Comparison of ENCODE assay signal across 8 cellular contexts in the genomic region with DNA sequence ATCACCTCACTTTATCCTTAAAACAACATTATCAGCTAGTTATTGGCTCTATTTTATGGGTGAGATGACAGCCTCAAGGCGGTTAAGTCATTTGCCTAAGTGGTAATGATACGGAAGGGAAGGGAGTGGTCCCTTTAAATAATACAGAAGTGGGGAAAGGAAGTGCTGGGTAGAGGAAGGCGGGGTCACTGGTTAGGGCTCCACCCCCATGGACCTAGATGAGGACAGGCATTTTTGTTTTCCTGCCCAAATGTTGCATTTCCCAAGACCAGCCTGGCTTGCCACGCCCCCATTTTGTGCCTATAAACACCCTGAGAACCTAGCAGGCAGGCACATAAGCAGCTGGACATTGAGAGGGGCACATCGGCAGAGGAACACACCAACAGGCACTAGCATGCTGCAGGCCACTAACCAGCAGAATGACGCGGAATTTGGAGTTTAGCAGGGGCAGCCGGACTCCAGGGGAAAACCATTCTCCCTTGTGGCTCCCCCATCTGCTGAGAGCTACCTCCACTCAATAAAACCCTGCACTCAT.
DNase-seq lines count a peak whose midpoint lies in the region; ATAC-seq and TF ChIP-seq lines count a peak whose summit lies in the region.

No MANE protein-coding gene starts in this region.

- H3K27ac ChIP-seq in GM23338 (ENCODE audit: low read depth) (no peak overlapping the region), hepatocyte (peak overlapping the region; percentile 74), subcutaneous abdominal adipose tissue (ENCODE audit: low read depth, low read length) (peak overlapping the region; percentile 78)

- no peaks in the 10 kb centered on the region for H4K20me1 ChIP-seq in GM23338 (replicated peaks; ENCODE audit: insufficient read depth)
- no peaks in the 10 kb centered on the region for H4K20me1 ChIP-seq in hepatocyte (ENCODE audit: insufficient read depth, poor library complexity, severe bottlenecking)

- peak overlapping the region; percentile 44; the same call in 1 of the 2 replicates for H3K4me2 ChIP-seq in GM23338
- H3K4me2 ChIP-seq in hepatocyte: no peak overlapping the region

- peak; percentile 89 for ATAC-seq in GM23338
- ATAC-seq in HG03571 (IDR thresholded peaks at IDR 0.05; ENCODE audit: unreplicated experiment): no peak
- no peak for ATAC-seq in HG02571 (IDR thresholded peaks at IDR 0.05; ENCODE audit: unreplicated experiment)
- ATAC-seq in HG03354 (IDR thresholded peaks at IDR 0.05; ENCODE audit: poor library complexity, severe bottlenecking, unreplicated experiment): no peak
- ATAC-seq in GM19395 (IDR thresholded peaks at IDR 0.05; ENCODE audit: unreplicated experiment): no peak

- H3K4me1 Mint-ChIP-seq in GM23338: peaks cover 13% of the 10 kb centered on the region

- H3K36me3 ChIP-seq in GM23338 (ENCODE audit: insufficient read depth): no peaks in the 10 kb centered on the region
- H3K36me3 ChIP-seq in hepatocyte (replicated peaks; ENCODE audit: insufficient read depth, low read depth): no peaks in the 10 kb centered on the region
- peaks cover 0 to 7% (median 0%) of the 10 kb centered on the region in 5 donors for H3K36me3 ChIP-seq in subcutaneous abdominal adipose tissue (ENCODE audit: control insufficient read depth in 5 of 5, insufficient read depth in 5 of 5, low read length in 5 of 5)

- H3K9ac ChIP-seq in subcutaneous abdominal adipose tissue (ENCODE audit: low read length in 5 of 5): peak overlapping the region in 1 of 5 donors; percentile 4

- H3K9me3 Mint-ChIP-seq in GM23338: no peaks in the 10 kb centered on the region

- peak overlapping the region; percentile 31; the same call in 2 of the 3 replicates for H3K4me3 Mint-ChIP-seq in GM23338

- TF ChIP-seq CTCF in GM23338 (conservative IDR thresholded peaks at IDR 0.05; ENCODE audit: low read depth in 2 of 2) (no peak), hepatocyte (IDR thresholded peaks at IDR 0.05; ENCODE audit: poor library complexity) (no peak)

- H3K9me2 ChIP-seq in GM23338 (ENCODE audit: insufficient read depth): no peaks in the 10 kb centered on the region
- H3K9me2 ChIP-seq in hepatocyte (replicated peaks; ENCODE audit: insufficient read depth): no peaks in the 10 kb centered on the region

- H3K27me3 ChIP-seq in GM23338 (ENCODE audit: insufficient read depth) (no peaks in the 10 kb centered on the region), hepatocyte (no peaks in the 10 kb centered on the region), subcutaneous abdominal adipose tissue (ENCODE audit: control insufficient read depth in 5 of 5, insufficient read depth in 4 of 5, low read length in 5 of 5) (no peaks in the 10 kb centered on the region)

- peak overlapping the region; percentile 82 for H3K27ac Mint-ChIP-seq in GM23338

- H3K36me3 Mint-ChIP-seq in GM23338 (ENCODE audit: low read depth): no peaks in the 10 kb centered on the region

- H3K9me3 ChIP-seq in hepatocyte (ENCODE audit: low read depth) (no peaks in the 10 kb centered on the region), subcutaneous abdominal adipose tissue (ENCODE audit: control insufficient read depth in 5 of 5, low read length in 5 of 5) (no peaks in the 10 kb centered on the region)

- no peaks in the 10 kb centered on the region for H3F3A ChIP-seq in GM23338 (replicated peaks; ENCODE audit: low read depth)

- H3K79me2 ChIP-seq in GM23338 (replicated peaks; ENCODE audit: insufficient read depth) (no peaks in the 10 kb centered on the region), hepatocyte (peaks cover 55% of the 10 kb centered on the region)

- H2AFZ ChIP-seq in GM23338: peak overlapping the region; percentile 74
- no peak overlapping the region for H2AFZ ChIP-seq in hepatocyte

- 92% methylated on average over 8 of the region's 8 CpGs for WGBS in hepatocyte (ENCODE audit: low lambda C conversion rate, missing lambda C conversion rate)

- H3K4me1 ChIP-seq in GM23338 (ENCODE audit: insufficient read depth): peaks cover 12% of the 10 kb centered on the region; the same call in 1 of the 2 replicates
- H3K4me1 ChIP-seq in hepatocyte (ENCODE audit: insufficient read depth): peaks cover 31% of the 10 kb centered on the region
- H3K4me1 ChIP-seq in subcutaneous abdominal adipose tissue (ENCODE audit: control insufficient read depth in 5 of 5, insufficient read depth in 5 of 5, low read length in 5 of 5): peaks cover 0 to 41% (median 30%) of the 10 kb centered on the region in 5 donors

- peaks cover 4% of the 10 kb centered on the region for H3K27me3 Mint-ChIP-seq in GM23338 (ENCODE audit: insufficient read depth, low read depth, poor library complexity)

- peak; percentile 55 for DNase-seq in GM23338 (ENCODE audit: low spot score)
- DNase-seq in SKM-1 treated with dmso at 0.1 percent for 144 hours (lab: John Stamatoyannopoulos, UW; ENCODE audit: unreplicated experiment): peak; percentile 66
- DNase-seq in hepatocyte (ENCODE audit: low spot score): no peak

- H3K4me3 ChIP-seq in GM23338: no peak overlapping the region
- H3K4me3 ChIP-seq in hepatocyte: no peak overlapping the region
- peak overlapping the region; percentile 38 to 69 (median 47) for H3K4me3 ChIP-seq in subcutaneous abdominal adipose tissue (ENCODE audit: low read depth in 1 of 5, low read length in 5 of 5)

TF ChIP-seq in GM23338, 12 proteins besides CTCF, POLR2A, EP300 and RAD21:
- TF ChIP-seq POLR2AphosphoS5 (IDR thresholded peaks at IDR 0.05; ENCODE audit: low read depth): peak; percentile 12; the same call in 1 of the 2 replicates
- TF ChIP-seq, protein P1, sequence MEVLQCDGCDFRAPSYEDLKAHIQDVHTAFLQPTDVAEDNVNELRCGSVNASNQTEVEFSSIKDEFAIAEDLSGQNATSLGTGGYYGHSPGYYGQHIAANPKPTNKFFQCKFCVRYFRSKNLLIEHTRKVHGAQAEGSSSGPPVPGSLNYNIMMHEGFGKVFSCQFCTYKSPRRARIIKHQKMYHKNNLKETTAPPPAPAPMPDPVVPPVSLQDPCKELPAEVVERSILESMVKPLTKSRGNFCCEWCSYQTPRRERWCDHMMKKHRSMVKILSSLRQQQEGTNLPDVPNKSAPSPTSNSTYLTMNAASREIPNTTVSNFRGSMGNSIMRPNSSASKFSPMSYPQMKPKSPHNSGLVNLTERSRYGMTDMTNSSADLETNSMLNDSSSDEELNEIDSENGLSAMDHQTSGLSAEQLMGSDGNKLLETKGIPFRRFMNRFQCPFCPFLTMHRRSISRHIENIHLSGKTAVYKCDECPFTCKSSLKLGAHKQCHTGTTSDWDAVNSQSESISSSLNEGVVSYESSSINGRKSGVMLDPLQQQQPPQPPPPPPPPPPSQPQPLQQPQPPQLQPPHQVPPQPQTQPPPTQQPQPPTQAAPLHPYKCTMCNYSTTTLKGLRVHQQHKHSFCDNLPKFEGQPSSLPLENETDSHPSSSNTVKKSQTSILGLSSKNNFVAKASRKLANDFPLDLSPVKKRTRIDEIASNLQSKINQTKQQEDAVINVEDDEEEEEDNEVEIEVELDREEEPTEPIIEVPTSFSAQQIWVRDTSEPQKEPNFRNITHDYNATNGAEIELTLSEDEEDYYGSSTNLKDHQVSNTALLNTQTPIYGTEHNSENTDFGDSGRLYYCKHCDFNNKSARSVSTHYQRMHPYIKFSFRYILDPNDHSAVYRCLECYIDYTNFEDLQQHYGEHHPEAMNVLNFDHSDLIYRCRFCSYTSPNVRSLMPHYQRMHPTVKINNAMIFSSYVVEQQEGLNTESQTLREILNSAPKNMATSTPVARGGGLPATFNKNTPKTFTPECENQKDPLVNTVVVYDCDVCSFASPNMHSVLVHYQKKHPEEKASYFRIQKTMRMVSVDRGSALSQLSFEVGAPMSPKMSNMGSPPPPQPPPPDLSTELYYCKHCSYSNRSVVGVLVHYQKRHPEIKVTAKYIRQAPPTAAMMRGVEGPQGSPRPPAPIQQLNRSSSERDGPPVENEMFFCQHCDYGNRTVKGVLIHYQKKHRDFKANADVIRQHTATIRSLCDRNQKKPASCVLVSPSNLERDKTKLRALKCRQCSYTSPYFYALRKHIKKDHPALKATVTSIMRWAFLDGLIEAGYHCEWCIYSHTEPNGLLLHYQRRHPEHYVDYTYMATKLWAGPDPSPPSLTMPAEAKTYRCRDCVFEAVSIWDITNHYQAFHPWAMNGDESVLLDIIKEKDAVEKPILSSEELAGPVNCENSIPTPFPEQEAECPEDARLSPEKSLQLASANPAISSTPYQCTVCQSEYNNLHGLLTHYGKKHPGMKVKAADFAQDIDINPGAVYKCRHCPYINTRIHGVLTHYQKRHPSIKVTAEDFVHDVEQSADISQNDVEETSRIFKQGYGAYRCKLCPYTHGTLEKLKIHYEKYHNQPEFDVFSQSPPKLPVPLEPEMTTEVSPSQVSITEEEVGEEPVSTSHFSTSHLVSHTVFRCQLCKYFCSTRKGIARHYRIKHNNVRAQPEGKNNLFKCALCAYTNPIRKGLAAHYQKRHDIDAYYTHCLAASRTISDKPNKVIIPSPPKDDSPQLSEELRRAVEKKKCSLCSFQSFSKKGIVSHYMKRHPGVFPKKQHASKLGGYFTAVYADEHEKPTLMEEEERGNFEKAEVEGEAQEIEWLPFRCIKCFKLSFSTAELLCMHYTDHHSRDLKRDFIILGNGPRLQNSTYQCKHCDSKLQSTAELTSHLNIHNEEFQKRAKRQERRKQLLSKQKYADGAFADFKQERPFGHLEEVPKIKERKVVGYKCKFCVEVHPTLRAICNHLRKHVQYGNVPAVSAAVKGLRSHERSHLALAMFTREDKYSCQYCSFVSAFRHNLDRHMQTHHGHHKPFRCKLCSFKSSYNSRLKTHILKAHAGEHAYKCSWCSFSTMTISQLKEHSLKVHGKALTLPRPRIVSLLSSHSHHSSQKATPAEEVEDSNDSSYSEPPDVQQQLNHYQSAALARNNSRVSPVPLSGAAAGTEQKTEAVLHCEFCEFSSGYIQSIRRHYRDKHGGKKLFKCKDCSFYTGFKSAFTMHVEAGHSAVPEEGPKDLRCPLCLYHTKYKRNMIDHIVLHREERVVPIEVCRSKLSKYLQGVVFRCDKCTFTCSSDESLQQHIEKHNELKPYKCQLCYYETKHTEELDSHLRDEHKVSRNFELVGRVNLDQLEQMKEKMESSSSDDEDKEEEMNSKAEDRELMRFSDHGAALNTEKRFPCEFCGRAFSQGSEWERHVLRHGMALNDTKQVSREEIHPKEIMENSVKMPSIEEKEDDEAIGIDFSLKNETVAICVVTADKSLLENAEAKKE (CRISPR knock-in tag; IDR thresholded peaks at IDR 0.05): no peak

Comparison
In these comparisons a context has a peak if more than half of its experiments do, and no peak if none do; other contexts are left out.
1. H3K4me3 ChIP-seq: peak in subcutaneous abdominal adipose tissue (5 of 5); none in GM23338 (single experiment) and hepatocyte (single experiment).